In the genomic region with DNA sequence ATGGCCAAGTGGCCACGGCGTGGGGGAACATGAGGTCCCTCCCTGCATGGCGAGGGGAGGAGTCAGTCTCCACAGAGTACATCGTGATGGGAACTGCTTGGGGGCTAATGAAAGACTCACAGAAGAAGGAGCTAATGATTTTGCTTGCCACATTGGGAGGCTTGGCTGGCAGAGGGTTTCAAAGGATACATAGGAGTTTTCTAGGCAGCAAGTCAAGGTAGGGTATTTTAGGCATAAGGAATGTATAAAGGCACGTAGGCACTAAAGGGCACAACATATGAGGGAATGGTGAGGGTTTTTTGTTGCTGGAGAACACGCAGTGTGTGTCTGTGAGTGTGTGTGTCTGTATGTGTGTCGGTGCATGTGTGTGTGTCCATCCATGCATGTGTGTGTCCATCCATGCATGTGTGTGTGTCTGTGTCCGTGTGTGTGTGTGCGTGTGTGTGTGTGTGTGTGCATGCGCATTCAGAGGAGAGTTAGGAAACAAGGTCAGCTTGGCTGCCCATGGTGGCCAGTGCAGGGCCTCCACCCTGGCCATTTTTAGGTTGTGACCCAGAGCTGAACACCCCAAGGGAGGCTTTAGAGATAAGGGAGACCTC, we compare ENCODE assay signal across 26 cellular contexts.
"Had no signal": no experiment of that assay in that cellular context is flagged by ENCODE, and none has a peak within 500 bp of the region (broad histone marks: within the 10 kb centered on the region; RNA-seq: fewer than 3 reads in every experiment).

No MANE protein-coding gene starts in this region.

- H3K27ac ChIP-seq: left ventricle myocardium inferior, neural progenitor cell, ovary, right atrium auricular region, skin epidermis, stomach, testis, thyroid gland, transverse colon, upper lobe of left lung, vagina had no signal

- H3K4me1 ChIP-seq: left ventricle myocardium inferior, right atrium auricular region, stomach, testis, thyroid gland, transverse colon, upper lobe of left lung, vagina had no signal

- H3K4me1 Mint-ChIP-seq: mesothelial cell of epicardium, natural killer cell had no signal

- H3K4me3 ChIP-seq: left ventricle myocardium inferior, lung, neural progenitor cell, ovary, right atrium auricular region, skin epidermis, stomach, testis, thyroid gland, transverse colon, upper lobe of left lung, vagina had no signal

- H3K36me3 ChIP-seq: left ventricle myocardium inferior, neural progenitor cell, ovary, right atrium auricular region, thyroid gland, upper lobe of left lung, vagina had no signal

- H3K36me3 Mint-ChIP-seq: neural progenitor cell had no signal

- H3K27me3 Mint-ChIP-seq: naive B cell; progenitor cell of endocrine pancreas; stimulated activated naive B cell treated with anti-CD40 and anti-IgM and Interleukin-4, amounts not matched to agents 10 μg/mL and 1 μg/mL and 100 μg/mL, for 72 hours had no signal

- DNase-seq: islet precursor cell; left ventricle myocardium inferior; mesendoderm; naive B cell; natural killer cell; nephron progenitor cell; ovary; stimulated activated CD4-positive, alpha-beta T cell treated with anti-CD3 and anti-CD28 coated beads, Interleukin-12 subunit alpha, Interleukin-12 subunit beta, amount 100 ng/mL, for 4 hours; stimulated activated CD4-positive, alpha-beta T cell treated with anti-CD3 and anti-CD28 coated beads, Interleukin-15, amount 100 ng/mL, for 24 hours; stimulated activated CD4-positive, alpha-beta T cell treated with anti-CD3 and anti-CD28 coated beads, Interleukin-2, amount 100 ng/mL, for 24 hours; stimulated activated CD4-positive, alpha-beta T cell treated with anti-CD3 and anti-CD28 coated beads, Interleukin-4, amount 100 ng/mL, for 1 hour; stimulated activated naive B cell treated with anti-CD40 and anti-IgM and Interleukin-4, amounts not matched to agents 10 μg/mL and 1 μg/mL and 100 μg/mL, for 72 hours; stimulated activated naive CD8-positive, alpha-beta T cell treated with anti-CD3 and anti-CD28 coated beads, Interleukin-15, Interleukin-2, amounts not matched to agents 100 U/mL and 50 U/mL, for 24 hours; stomach; testis; thyroid gland; transverse colon; upper lobe of left lung had no signal

- H3K27me3 ChIP-seq: neural progenitor cell, ovary, right atrium auricular region, stomach, testis, thyroid gland, transverse colon, vagina had no signal

- H3K9ac ChIP-seq: neural progenitor cell had no signal

- H3K4me2 ChIP-seq: neural progenitor cell had no signal

- H3K4me3 Mint-ChIP-seq: mesothelial cell of epicardium; natural killer cell; nephron progenitor cell; neural progenitor cell; stimulated activated naive B cell treated with anti-CD40 and anti-IgM and Interleukin-4, amounts not matched to agents 10 μg/mL and 1 μg/mL and 100 μg/mL, for 72 hours had no signal

- H2AFZ ChIP-seq: neural progenitor cell had no signal

- H3K9me3 ChIP-seq: ovary, testis, thyroid gland, vagina had no signal

- H3K27ac Mint-ChIP-seq: mesothelial cell of epicardium; naive B cell; natural killer cell; nephron progenitor cell; neural progenitor cell; progenitor cell of endocrine pancreas; stimulated activated naive B cell treated with anti-CD40 and anti-IgM and Interleukin-4, amounts not matched to agents 10 μg/mL and 1 μg/mL and 100 μg/mL, for 72 hours had no signal

- ATAC-seq: natural killer cell; sciatic nerve; stimulated activated naive B cell treated with anti-CD40 and anti-IgM and Interleukin-4, amounts not matched to agents 10 μg/mL and 1 μg/mL and 100 μg/mL, for 72 hours; stimulated activated naive CD8-positive, alpha-beta T cell treated with anti-CD3 and anti-CD28 coated beads, Interleukin-15, Interleukin-2, amounts not matched to agents 100 U/mL and 50 U/mL, for 24 hours had no signal
